ENCODE assay signal across 8 cellular contexts in genomic region chr19:55598719-55599467, GRCh38. TPM values are rescaled to one million over a fixed set of nuclear protein-coding genes. Genes with fewer than 3 reads are reported as not detected.
DNase-seq lines count a peak whose midpoint lies in the region; ATAC-seq and TF ChIP-seq lines count a peak whose summit lies in the region.

No MANE protein-coding gene starts in this region.

- H3K27ac ChIP-seq in DND-41 (ENCODE audit: low read length) = peak overlapping the region; percentile 99

- peaks cover 40% of the 10 kb centered on the region for H3K36me3 Mint-ChIP-seq in activated T-helper 17 cell treated with anti-CD3 and anti-CD28 coated beads, Interleukin-2, amount 50 U/mL, for 72 hours (ENCODE audit: low read depth)
- H3K36me3 Mint-ChIP-seq in nephron (ENCODE audit: low read depth) = peaks cover 41% of the 10 kb centered on the region

- no peaks in the 10 kb centered on the region for H3K9me3 Mint-ChIP-seq in activated T-helper 17 cell treated with anti-CD3 and anti-CD28 coated beads, Interleukin-2, amount 50 U/mL, for 72 hours
- no peaks in the 10 kb centered on the region for H3K9me3 Mint-ChIP-seq in nephron

- H3K9me3 ChIP-seq in DND-41 (ENCODE audit: insufficient read depth, low read length, severe bottlenecking) = no peaks in the 10 kb centered on the region

- no peak for TF ChIP-seq CTCF in DND-41 (IDR thresholded peaks at IDR 0.05; ENCODE audit: borderline replicate concordance, extremely low read depth, low read length, poor library complexity, severe bottlenecking)
- no peak for TF ChIP-seq CTCF in nephron (IDR thresholded peaks at IDR 0.05; ENCODE audit: unreplicated experiment in 3 of 3)

- H3K79me2 ChIP-seq in DND-41 (ENCODE audit: insufficient read depth, low read length) = peaks cover 17% of the 10 kb centered on the region

- peak; percentile 71 for ATAC-seq in DND-41 (ENCODE audit: insufficient read depth, low read depth)
- ATAC-seq in GM21825 (IDR thresholded peaks at IDR 0.05; ENCODE audit: unreplicated experiment) = peak; percentile 45
- peak; percentile 75 for ATAC-seq in activated T-helper 17 cell treated with anti-CD3 and anti-CD28 coated beads, Interleukin-2, amount 50 U/mL, for 72 hours (replicated peaks)
- ATAC-seq in stimulated activated naive CD8-positive, alpha-beta T cell treated with anti-CD3 and anti-CD28 coated beads, Interleukin-15, Interleukin-2, amounts not matched to agents 100 U/mL and 50 U/mL, for 24 hours = peak; percentile 77

- H4K20me1 ChIP-seq in DND-41 (ENCODE audit: insufficient read depth, low read length) = no peaks in the 10 kb centered on the region

- H3K4me1 Mint-ChIP-seq in activated T-helper 17 cell treated with anti-CD3 and anti-CD28 coated beads, Interleukin-2, amount 50 U/mL, for 72 hours = peaks cover 22% of the 10 kb centered on the region
- H3K4me1 Mint-ChIP-seq in nephron = peaks cover 12% of the 10 kb centered on the region

- no peaks in the 10 kb centered on the region for H3K27me3 Mint-ChIP-seq in activated T-helper 17 cell treated with anti-CD3 and anti-CD28 coated beads, Interleukin-2, amount 50 U/mL, for 72 hours
- no peaks in the 10 kb centered on the region for H3K27me3 Mint-ChIP-seq in nephron (ENCODE audit: low read depth)

- H3K27ac Mint-ChIP-seq in activated T-helper 17 cell treated with anti-CD3 and anti-CD28 coated beads, Interleukin-2, amount 50 U/mL, for 72 hours = peak overlapping the region; percentile 95
- H3K27ac Mint-ChIP-seq in nephron = peak overlapping the region; percentile 100

- peaks cover 34% of the 10 kb centered on the region for H3K36me3 ChIP-seq in DND-41 (ENCODE audit: insufficient read depth, low read length)

- H2AFZ ChIP-seq in DND-41 (ENCODE audit: low read depth, low read length) = peak overlapping the region; percentile 83

- peak overlapping the region; percentile 64 for H3K4me2 ChIP-seq in DND-41 (ENCODE audit: insufficient read depth, low read length)

- DNase-seq in DND-41 = peak; percentile 96
- DNase-seq in Kasumi-1 (lab: John Stamatoyannopoulos, UW) = peak; percentile 97
- peak; percentile 89 for DNase-seq in RKO (ENCODE audit: low spot score)
- DNase-seq in fibroblast of peridontal ligament (ENCODE audit: extremely low read depth) = peak; percentile 96
- DNase-seq in stimulated activated naive CD8-positive, alpha-beta T cell treated with anti-CD3 and anti-CD28 coated beads, Interleukin-15, Interleukin-2, amounts not matched to agents 100 U/mL and 50 U/mL, for 24 hours = peak; percentile 96

- peak overlapping the region; percentile 53 to 69 for H3K4me3 ChIP-seq in DND-41 (ENCODE audit: low read depth in 1 of 2, low read length in 2 of 2)

- H3K9ac ChIP-seq in DND-41 (ENCODE audit: low read depth, low read length) = peak overlapping the region; percentile 99

- peak overlapping the region; percentile 92 for H3K4me3 Mint-ChIP-seq in activated T-helper 17 cell treated with anti-CD3 and anti-CD28 coated beads, Interleukin-2, amount 50 U/mL, for 72 hours
- peak overlapping the region; percentile 91 to 99 (median 97) for H3K4me3 Mint-ChIP-seq in nephron

- H3K27me3 ChIP-seq in DND-41 (ENCODE audit: insufficient read depth, low read length, poor library complexity) = no peaks in the 10 kb centered on the region

- H3K4me1 ChIP-seq in DND-41 (ENCODE audit: insufficient read depth, low read length) = peaks cover 31% of the 10 kb centered on the region

RNA-seq across cellular contexts. Expression of gene FIZ1, which starts 0.4 kb away (rescaled TPM):
- total RNA-seq in activated T-helper 17 cell treated with anti-CD3 and anti-CD28 coated beads, Interleukin-2, amount 50 U/mL, for 72 hours = 10 to 100 TPM in 1 of 2 donors, 1 to 10 TPM in 1; 8.7 to 12.9 TPM

RNA-seq across cellular contexts. Expression of gene ZNF524, which starts 1.2 kb away (rescaled TPM):
- 10 to 100 TPM; 20.1 to 25.3 TPM for total RNA-seq in activated T-helper 17 cell treated with anti-CD3 and anti-CD28 coated beads, Interleukin-2, amount 50 U/mL, for 72 hours

RNA-seq across cellular contexts. Expression of gene ZNF865, which starts 6.6 kb away (rescaled TPM):
- total RNA-seq in activated T-helper 17 cell treated with anti-CD3 and anti-CD28 coated beads, Interleukin-2, amount 50 U/mL, for 72 hours = 10 to 100 TPM; 11.9 to 13.2 TPM

RNA-seq across cellular contexts. Expression of gene ZNF579, which starts 18.2 kb away (rescaled TPM):
- total RNA-seq in activated T-helper 17 cell treated with anti-CD3 and anti-CD28 coated beads, Interleukin-2, amount 50 U/mL, for 72 hours = 1 to 10 TPM; 4.7 to 6.5 TPM

RNA-seq across cellular contexts. Expression of gene ZNF784, which starts 25.5 kb away (rescaled TPM):
- total RNA-seq in activated T-helper 17 cell treated with anti-CD3 and anti-CD28 coated beads, Interleukin-2, amount 50 U/mL, for 72 hours = 1 to 10 TPM; 4.6 to 5.3 TPM

Comparison
In these comparisons a context has a peak if more than half of its experiments do, and no peak if none do; other contexts are left out.
1. Peak in every context shown above with its lines: DNase-seq, ATAC-seq, H3K4me3 ChIP-seq and H3K27ac ChIP-seq.